1 cellular context compared by ENCODE assay signal in genomic region chr6:20847904-20848303, GRCh38.
TF ChIP-seq lines count a peak whose summit lies in the region.

No MANE protein-coding gene starts in this region.

TF ChIP-seq in HepG2, 621 proteins besides CTCF, POLR2A, EP300 and RAD21 (continued from another document and continues in another):
- TF ChIP-seq GMEB1 (CRISPR knock-in tag; IDR thresholded peaks at IDR 0.05; ENCODE audit: borderline replicate concordance) (no peak), ZNF775 (CRISPR knock-in tag; IDR thresholded peaks at IDR 0.05; ENCODE audit: borderline replicate concordance) (no peak), REPIN1 (CRISPR knock-in tag; IDR thresholded peaks at IDR 0.05; ENCODE audit: borderline replicate concordance, low read depth) (0 out of 2 replicates have a peak, but pooled peaks have one; percentile 27), ZNF800 (CRISPR knock-in tag; IDR thresholded peaks at IDR 0.05) (no peak), ZBTB25 (CRISPR knock-in tag; IDR thresholded peaks at IDR 0.05) (no peak), CENPBD1 (CRISPR knock-in tag; IDR thresholded peaks at IDR 0.05; ENCODE audit: borderline replicate concordance, low read depth) (no peak), THAP7 (CRISPR knock-in tag; IDR thresholded peaks at IDR 0.05) (no peak), KDM5A (IDR thresholded peaks at IDR 0.05; ENCODE audit: borderline replicate concordance, low read length) (no peak), JARID2 (CRISPR knock-in tag; IDR thresholded peaks at IDR 0.05; ENCODE audit: insufficient replicate concordance) (no peak), ZNF710 (CRISPR knock-in tag; IDR thresholded peaks at IDR 0.05; ENCODE audit: borderline replicate concordance) (no peak), ZNF326 (CRISPR knock-in tag; IDR thresholded peaks at IDR 0.05; ENCODE audit: borderline replicate concordance) (no peak), SMYD3 (CRISPR knock-in tag; IDR thresholded peaks at IDR 0.05) (no peak), EHMT2 (IDR thresholded peaks at IDR 0.05; ENCODE audit: borderline replicate concordance, low read depth, low read length) (peak; percentile 39; the same call in 1 of the 2 replicates), ZNF276 (CRISPR knock-in tag; IDR thresholded peaks at IDR 0.05; ENCODE audit: low read depth) (no peak), TCF12 (IDR thresholded peaks at IDR 0.05) (no peak), TCF12 (CRISPR knock-in tag; IDR thresholded peaks at IDR 0.05) (no peak), ETV6 (CRISPR knock-in tag; conservative IDR thresholded peaks at IDR 0.05) (no peak), PBX3 (CRISPR knock-in tag; IDR thresholded peaks at IDR 0.05; ENCODE audit: borderline replicate concordance) (no peak), ZNF446 (CRISPR knock-in tag; IDR thresholded peaks at IDR 0.05) (no peak), ZNF10 (CRISPR knock-in tag; IDR thresholded peaks at IDR 0.05; ENCODE audit: borderline replicate concordance, low read depth) (no peak), FOXA1 (IDR thresholded peaks at IDR 0.05) (no peak), FOXA1 (CRISPR knock-in tag; IDR thresholded peaks at IDR 0.05) (peak; percentile 74), ZNF766 (CRISPR knock-in tag; IDR thresholded peaks at IDR 0.05; ENCODE audit: borderline replicate concordance) (no peak), ZBTB34 (CRISPR knock-in tag; IDR thresholded peaks at IDR 0.05) (no peak), ZNF546 (CRISPR knock-in tag; conservative IDR thresholded peaks at IDR 0.05) (no peak), RFX3 (CRISPR knock-in tag; IDR thresholded peaks at IDR 0.05) (no peak), ZNF501 (CRISPR knock-in tag; IDR thresholded peaks at IDR 0.05) (no peak), SOX6 (IDR thresholded peaks at IDR 0.05) (no peak), SOX6 (CRISPR knock-in tag; IDR thresholded peaks at IDR 0.05) (no peak), ZNF704 (CRISPR knock-in tag; IDR thresholded peaks at IDR 0.05; ENCODE audit: borderline replicate concordance) (no peak), E2F2 (CRISPR knock-in tag; IDR thresholded peaks at IDR 0.05; ENCODE audit: borderline replicate concordance) (no peak), SMC3 (IDR thresholded peaks at IDR 0.05; ENCODE audit: low read length) (no peak), ZNF558 (CRISPR knock-in tag; IDR thresholded peaks at IDR 0.05; ENCODE audit: borderline replicate concordance) (no peak), ELF3 (CRISPR knock-in tag; IDR thresholded peaks at IDR 0.05) (no peak), ZBTB26 (CRISPR knock-in tag; IDR thresholded peaks at IDR 0.05; ENCODE audit: borderline replicate concordance) (no peak), HNRNPL (IDR thresholded peaks at IDR 0.05; ENCODE audit: low read depth, low read length) (no peak), ZNF850 (CRISPR knock-in tag; conservative IDR thresholded peaks at IDR 0.05) (no peak), IRX3 (CRISPR knock-in tag; IDR thresholded peaks at IDR 0.05; ENCODE audit: borderline replicate concordance, low read depth) (no peak), ZNF292 (CRISPR knock-in tag; IDR thresholded peaks at IDR 0.05; ENCODE audit: borderline replicate concordance, low read depth) (no peak), ZFP90 (CRISPR knock-in tag; IDR thresholded peaks at IDR 0.05; ENCODE audit: borderline replicate concordance) (no peak), ZNF773 (CRISPR knock-in tag; IDR thresholded peaks at IDR 0.05; ENCODE audit: borderline replicate concordance) (no peak), ZNF703 (CRISPR knock-in tag; IDR thresholded peaks at IDR 0.05; ENCODE audit: borderline replicate concordance) (no peak), TBL1XR1 (IDR thresholded peaks at IDR 0.05; ENCODE audit: borderline replicate concordance, low read length, partially characterized antibody) (no peak), ZNF674 (CRISPR knock-in tag; IDR thresholded peaks at IDR 0.05; ENCODE audit: low read depth) (no peak), SRY (CRISPR knock-in tag; IDR thresholded peaks at IDR 0.05) (no peak), CEBPG (CRISPR knock-in tag; IDR thresholded peaks at IDR 0.05) (peak; percentile 60), NFYB (CRISPR knock-in tag; IDR thresholded peaks at IDR 0.05) (peak; percentile 74), MTERF4 (CRISPR knock-in tag; IDR thresholded peaks at IDR 0.05) (no peak), ZMYM4 (CRISPR knock-in tag; IDR thresholded peaks at IDR 0.05) (peak; percentile 95), NPAS2 (CRISPR knock-in tag; IDR thresholded peaks at IDR 0.05; ENCODE audit: borderline replicate concordance) (no peak), SIN3A (IDR thresholded peaks at IDR 0.05; ENCODE audit: borderline replicate concordance, low read depth, low read length) (no peak)
